Comparison of ENCODE assay signal across 9 cellular contexts in the genomic region with DNA sequence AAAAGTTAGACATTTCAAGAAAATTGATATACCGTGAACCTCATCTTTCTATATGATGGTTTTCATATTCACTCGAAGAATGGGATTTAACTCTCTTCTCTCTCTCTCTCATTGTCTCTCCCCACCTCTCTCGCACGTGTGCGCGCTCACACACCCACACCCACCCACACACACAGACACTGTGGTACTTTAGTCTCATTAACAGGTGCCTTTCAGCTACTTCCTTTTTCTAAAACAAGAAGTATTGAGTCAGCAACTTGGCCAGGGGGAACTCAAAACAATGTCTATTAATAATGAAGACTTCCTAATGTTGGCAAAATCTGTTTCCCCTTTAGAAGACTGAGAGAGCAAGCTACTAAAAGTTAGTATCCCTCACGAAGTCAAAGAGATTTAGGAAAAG.
DNase-seq lines count a peak whose midpoint lies in the region; ATAC-seq, FAIRE-seq and TF ChIP-seq lines count a peak whose summit lies in the region.
"Had no signal": no experiment of that assay in that cellular context is flagged by ENCODE, and none has a peak within 500 bp of the region (broad histone marks: within the 10 kb centered on the region; RNA-seq: fewer than 3 reads in every experiment).

No MANE protein-coding gene starts in this region.

- DNase-seq in GM12892 (ENCODE audit: insufficient read length) (no peak), germinal center (ENCODE audit: low spot score) (peak; percentile 53), urothelium cell line (ENCODE audit: low spot score) (no peak), cerebellum (ENCODE audit: low spot score) (no peak), cortex of kidney (lab: John Stamatoyannopoulos, UW) (no peak), middle frontal gyrus (ENCODE audit: extremely low spot score, low spot score) (no peak)
- DNase-seq: NCI-H82 had no signal

- peak; percentile 80 for ATAC-seq in GM21423 (IDR thresholded peaks at IDR 0.05; ENCODE audit: unreplicated experiment)
- peak; percentile 65 for ATAC-seq in HG03457 (IDR thresholded peaks at IDR 0.05; ENCODE audit: unreplicated experiment)

- no peak for TF ChIP-seq POLR2A in GM12892 (IDR thresholded peaks at IDR 0.05; ENCODE audit: low read depth, low read length)

- FAIRE-seq in GM12892 (lab: Jason Lieb, UNC) (peak; percentile 48), urothelium cell line (lab: Jason Lieb, UNC) (no peak)
